ENCODE assay signal across 9 cellular contexts in the genomic region with DNA sequence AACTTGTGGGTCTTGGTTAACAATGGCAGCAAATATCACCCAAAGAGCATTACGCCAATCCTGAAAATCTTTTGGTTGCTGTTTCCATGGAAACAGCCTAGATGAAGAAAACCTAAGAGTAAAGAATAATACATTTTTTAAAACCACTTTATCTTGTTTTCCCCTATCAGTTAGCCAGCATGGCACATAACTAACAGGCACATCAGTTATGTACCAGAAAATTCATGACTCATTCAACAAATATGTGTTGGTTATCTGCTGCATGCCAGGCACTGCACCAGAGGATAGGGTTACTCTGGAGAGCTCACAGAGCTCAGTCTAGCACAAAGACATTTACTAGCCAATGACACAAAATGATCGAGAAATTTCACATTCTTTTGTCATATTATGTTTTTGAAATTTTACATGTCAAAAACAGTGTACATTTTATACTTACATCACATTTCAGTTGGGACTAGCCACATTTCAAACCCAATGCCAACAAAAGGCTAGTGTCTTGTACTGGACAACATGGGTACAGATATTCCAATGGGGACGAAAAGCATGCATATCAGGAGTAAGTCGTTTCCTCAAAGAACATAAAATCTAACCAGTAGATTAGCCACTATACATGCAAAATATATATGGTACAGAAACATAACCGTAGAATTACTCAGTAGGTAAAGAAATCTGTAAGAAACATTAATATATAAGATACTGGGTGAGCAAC. TPM values are rescaled to one million over a fixed set of nuclear protein-coding genes. Genes with fewer than 3 reads are reported as not detected.
DNase-seq lines count a peak whose midpoint lies in the region; ATAC-seq and TF ChIP-seq lines count a peak whose summit lies in the region.
"Had no signal": no experiment of that assay in that cellular context is flagged by ENCODE, and none has a peak within 500 bp of the region (broad histone marks: within the 10 kb centered on the region; RNA-seq: fewer than 3 reads in every experiment).

No MANE protein-coding gene starts in this region.

- H3K27me3 ChIP-seq in fibroblast of lung (ENCODE audit: control insufficient read depth, insufficient read depth, low read length) = no peaks in the 10 kb centered on the region
- H3K27me3 ChIP-seq: testis had no signal

- H3K4me2 ChIP-seq in fibroblast of lung (ENCODE audit: extremely low read depth, insufficient read depth, low read length) = no peak overlapping the region

- H3K79me2 ChIP-seq in fibroblast of lung (ENCODE audit: control insufficient read depth, insufficient read depth, low read length) = no peaks in the 10 kb centered on the region

- TF ChIP-seq CTCF in fibroblast of lung (conservative IDR thresholded peaks at IDR 0.05 in 1 of 2, IDR thresholded peaks at IDR 0.05 in 1 of 2; ENCODE audit: low read depth in 1 of 2, low read length in 2 of 2) = no peak

- DNase-seq in EH (ENCODE audit: low read depth) = peak; percentile 87
- DNase-seq in RPMI7951 (ENCODE audit: low read depth) = peak; percentile 88
- DNase-seq in fibroblast of lung (ENCODE audit: low read depth in 2 of 2) = peak; percentile 67 to 86
- peak; percentile 85 for DNase-seq in myocyte (ENCODE audit: low read depth)
- DNase-seq in stimulated activated CD4-positive, alpha-beta T cell treated with anti-CD3 and anti-CD28 coated beads, Interleukin-4, amount 100 ng/mL, for 24 hours = no peak
- DNase-seq in ecto neural progenitor cell (ENCODE audit: low spot score) = no peak
- DNase-seq: testis had no signal

- H2AFZ ChIP-seq in fibroblast of lung (ENCODE audit: low read length) = no peak overlapping the region

- no peak overlapping the region for H3K4me3 ChIP-seq in fibroblast of lung (replicated peaks in 1 of 4; ENCODE audit: control extremely low read depth in 1 of 4, insufficient read depth in 1 of 4, low read depth in 3 of 4, low read length in 4 of 4)
- H3K4me3 ChIP-seq: testis had no signal

- H3K9ac ChIP-seq in fibroblast of lung (ENCODE audit: insufficient read depth, low read length) = no peak overlapping the region

- no peaks in the 10 kb centered on the region for H3K36me3 ChIP-seq in fibroblast of lung (ENCODE audit: control insufficient read depth, insufficient read depth, low read length)

- H3K27ac ChIP-seq in fibroblast of lung (ENCODE audit: insufficient read depth, low read length) = no peak overlapping the region
- H3K27ac ChIP-seq: testis had no signal

- no peaks in the 10 kb centered on the region for H3K9me3 ChIP-seq in fibroblast of lung (ENCODE audit: control insufficient read depth, insufficient read depth, low read depth, low read length)
- H3K9me3 ChIP-seq: testis had no signal

- H3K4me1 ChIP-seq in fibroblast of lung (ENCODE audit: control insufficient read depth, extremely low read depth, insufficient read depth, low read length) = peaks cover 2% of the 10 kb centered on the region
- H3K4me1 ChIP-seq: testis had no signal

- ATAC-seq in HG03520 (IDR thresholded peaks at IDR 0.05; ENCODE audit: unreplicated experiment) = no peak
- ATAC-seq in GM18873 (IDR thresholded peaks at IDR 0.05; ENCODE audit: low FRiP score, unreplicated experiment) = no peak

- H4K20me1 ChIP-seq in fibroblast of lung (ENCODE audit: control insufficient read depth, extremely low read depth, insufficient read depth, low read length) = no peaks in the 10 kb centered on the region

RNA-seq across cellular contexts. Expression of a gene that starts 20.3 kb away (rescaled TPM):
- total RNA-seq in RPMI7951 (2014; rRNA removed; shearing (Covaris generic)) = 5.3 and 6.3 TPM in 2 replicates
- total RNA-seq in fibroblast of lung = 5.6 and 7.6 TPM in 2 replicates
- polyA plus RNA-seq in fibroblast of lung = 6.0 and 6.2 TPM in 2 replicates
- 3.2 and 3.6 TPM in 2 replicates for polyA plus RNA-seq in fibroblast of lung (2012)
- polyA minus RNA-seq in fibroblast of lung (ENCODE audit: low replicate concordance) = 6.9 and 7.2 TPM in 2 replicates
- 7.2 and 8.9 TPM in 2 replicates for total RNA-seq in myocyte
- 2.9 TPM for polyA plus RNA-seq in myocyte (2012)

RNA-seq across cellular contexts. Expression of a gene that starts 21.7 kb away (rescaled TPM):
- 82.1 and 85.1 TPM in 2 replicates for total RNA-seq in RPMI7951 (2014; rRNA removed; shearing (Covaris generic))
- total RNA-seq in fibroblast of lung (84.6 and 110 TPM in 2 replicates), myocyte (93.6 and 112 TPM in 2 replicates)
- 96.0 and 99.6 TPM in 2 replicates for polyA plus RNA-seq in fibroblast of lung
- 92.0 and 93.4 TPM in 2 replicates for polyA plus RNA-seq in fibroblast of lung (2012)
- polyA minus RNA-seq in fibroblast of lung (ENCODE audit: low replicate concordance) = 11.7 and 16.7 TPM in 2 replicates
- 74.7 TPM for polyA plus RNA-seq in myocyte (2012)

Comparison
In these comparisons a context has a peak if more than half of its experiments do, and no peak if none do; other contexts are left out.
1. DNase-seq: peak in EH (single experiment), RPMI7951 (single experiment), fibroblast of lung (2 of 2) and myocyte (single experiment); none in stimulated activated CD4-positive, alpha-beta T cell treated with anti-CD3 and anti-CD28 coated beads, Interleukin-4, amount 100 ng/mL, for 24 hours (single experiment) and ecto neural progenitor cell (single experiment).